Comparison of ENCODE assay signal across 30 cellular contexts in the genomic region with DNA sequence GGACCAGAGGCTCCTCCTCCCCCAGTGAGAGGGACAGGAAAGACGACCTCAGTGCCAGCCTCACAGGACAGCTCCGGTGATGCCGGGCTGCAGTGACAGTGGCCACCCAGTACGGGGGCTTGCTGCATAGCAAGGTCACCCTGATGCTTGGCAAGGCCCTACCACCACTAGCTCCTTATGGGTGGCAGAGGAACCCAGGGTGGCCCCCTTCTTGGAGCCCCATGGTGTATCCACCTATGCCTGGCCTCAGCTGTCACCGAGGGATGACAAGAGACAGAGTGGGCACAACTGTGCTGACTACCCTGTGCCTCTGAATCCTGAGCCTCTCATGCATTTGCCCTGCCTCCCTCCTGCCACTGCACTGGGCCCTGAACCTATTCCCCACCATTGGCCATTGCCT.
"Had no signal": no experiment of that assay in that cellular context is flagged by ENCODE, and none has a peak within 500 bp of the region (broad histone marks: within the 10 kb centered on the region; RNA-seq: fewer than 3 reads in every experiment).

No MANE protein-coding gene starts in this region.

- H3K4me3 ChIP-seq: heart left ventricle, lower lobe of right lung, neural progenitor cell, ovary, prostate gland, sigmoid colon, spleen, suprapubic skin, thoracic aorta, tibial nerve, upper lobe of left lung had no signal

- ATAC-seq: left cardiac atrium; left lobe of liver; left ventricle myocardium superior; lower lobe of right lung; natural killer cell; right cardiac atrium; stimulated activated effector memory CD8-positive, alpha-beta T cell treated with anti-CD3 and anti-CD28 coated beads, Interleukin-12 subunit alpha, Interleukin-12 subunit beta, amount 100 ng/mL, for 72 hours had no signal

- DNase-seq: kidney glomerular epithelial cell; left cardiac atrium; left ventricle myocardium superior; lower lobe of right lung; mammary epithelial cell; mesenchymal stem cell; naive B cell; natural killer cell; nephron progenitor cell; occipital lobe; retina; right cardiac atrium; sigmoid colon; small intestine; spleen; stimulated activated CD4-positive, alpha-beta T cell treated with anti-CD3 and anti-CD28 coated beads, Interleukin-4, amount 100 ng/mL, for 24 hours; stimulated activated naive CD4-positive, alpha-beta T cell; upper lobe of left lung had no signal

- H3K9me3 ChIP-seq: heart left ventricle, lower lobe of right lung, neutrophil, ovary, prostate gland, sigmoid colon, spleen, suprapubic skin, thoracic aorta, tibial nerve, upper lobe of left lung had no signal

- H2AFZ ChIP-seq: neural progenitor cell had no signal

- H3K27me3 ChIP-seq: neural progenitor cell, neutrophil, ovary, sigmoid colon, tibial nerve, upper lobe of left lung had no signal

- H3K27ac ChIP-seq: heart left ventricle, lower lobe of right lung, neural progenitor cell, neutrophil, ovary, prostate gland, sigmoid colon, spleen, suprapubic skin, thoracic aorta, tibial nerve, upper lobe of left lung had no signal

- H3K9ac ChIP-seq: neural progenitor cell had no signal

- FAIRE-seq: keratinocyte, small intestine, urothelium cell line had no signal

- H3K4me1 ChIP-seq: heart left ventricle, lower lobe of right lung, neural progenitor cell, prostate gland, sigmoid colon, spleen, suprapubic skin, tibial nerve, upper lobe of left lung had no signal

- H3K36me3 ChIP-seq: heart left ventricle, lower lobe of right lung, neural progenitor cell, neutrophil, ovary, prostate gland, sigmoid colon, spleen, suprapubic skin, thoracic aorta, tibial nerve, upper lobe of left lung had no signal

- H3K4me2 ChIP-seq: neural progenitor cell had no signal
